Comparison of ENCODE assay signal across 1 cellular context in genomic region chr16:19005561-19006445, GRCh38.
TF ChIP-seq lines count a peak whose summit lies in the region.

No MANE protein-coding gene starts in this region.

TF ChIP-seq in HepG2, 621 proteins besides CTCF, POLR2A, EP300 and RAD21 (continued from another document and continues in another):
- TF ChIP-seq MEIS2 (CRISPR knock-in tag; IDR thresholded peaks at IDR 0.05) (peak; percentile 93), JUN (CRISPR knock-in tag; IDR thresholded peaks at IDR 0.05) (peak; percentile 66; the same call in 1 of the 2 replicates), ARID4A (CRISPR knock-in tag; IDR thresholded peaks at IDR 0.05; ENCODE audit: borderline replicate concordance) (peak; percentile 96), ZC3H4 (CRISPR knock-in tag; IDR thresholded peaks at IDR 0.05; ENCODE audit: borderline replicate concordance) (no peak), RELA (CRISPR knock-in tag; IDR thresholded peaks at IDR 0.05) (peak; percentile 74; the same call in 1 of the 2 replicates), XBP1 (CRISPR knock-in tag; IDR thresholded peaks at IDR 0.05) (no peak), KDM5A (IDR thresholded peaks at IDR 0.05; ENCODE audit: borderline replicate concordance, low read length) (peak; percentile 41; the same call in 1 of the 2 replicates), ZNF784 (CRISPR knock-in tag; IDR thresholded peaks at IDR 0.05; ENCODE audit: borderline replicate concordance) (no peak), DR1 (CRISPR knock-in tag; IDR thresholded peaks at IDR 0.05) (no peak), NFYB (CRISPR knock-in tag; IDR thresholded peaks at IDR 0.05) (peak; percentile 72), NFAT5 (CRISPR knock-in tag; IDR thresholded peaks at IDR 0.05) (0 out of 2 replicates have a peak, but pooled peaks have one; percentile 11), TEAD3 (CRISPR knock-in tag; optimal IDR thresholded peaks at IDR 0.05; ENCODE audit: borderline replicate concordance) (peak; percentile 92), ZNF75D (CRISPR knock-in tag; IDR thresholded peaks at IDR 0.05; ENCODE audit: borderline replicate concordance) (no peak), IRF2 (CRISPR knock-in tag; IDR thresholded peaks at IDR 0.05) (peak; percentile 70; the same call in 1 of the 2 replicates), ARNT2 (CRISPR knock-in tag; IDR thresholded peaks at IDR 0.05; ENCODE audit: low read depth) (peak; percentile 75; the same call in 1 of the 2 replicates), AGO1 (IDR thresholded peaks at IDR 0.05; ENCODE audit: low read depth, low read length, poor library complexity, severe bottlenecking) (no peak), HNF4G (IDR thresholded peaks at IDR 0.05; ENCODE audit: borderline replicate concordance, low read depth, low read length) (no peak), HNF4G (CRISPR knock-in tag; IDR thresholded peaks at IDR 0.05; ENCODE audit: borderline replicate concordance, low read depth) (peak; percentile 79; the same call in 1 of the 2 replicates), BCL6 (CRISPR knock-in tag; IDR thresholded peaks at IDR 0.05) (peak; percentile 91), ONECUT2 (CRISPR knock-in tag; IDR thresholded peaks at IDR 0.05) (no peak), MIER3 (CRISPR knock-in tag; IDR thresholded peaks at IDR 0.05; ENCODE audit: borderline replicate concordance) (peak; percentile 71; the same call in 1 of the 2 replicates), ZNF362 (CRISPR knock-in tag; IDR thresholded peaks at IDR 0.05; ENCODE audit: borderline replicate concordance) (peak; percentile 100), GRHL1 (CRISPR knock-in tag; conservative IDR thresholded peaks at IDR 0.05) (no peak), ZNF337 (CRISPR knock-in tag; IDR thresholded peaks at IDR 0.05; ENCODE audit: borderline replicate concordance, low read depth) (no peak), ZSCAN30 (CRISPR knock-in tag; IDR thresholded peaks at IDR 0.05) (no peak), RFXANK (CRISPR knock-in tag; IDR thresholded peaks at IDR 0.05) (peak; percentile 74; the same call in 1 of the 2 replicates), KMT2A (CRISPR knock-in tag; IDR thresholded peaks at IDR 0.05) (no peak), TMF1 (CRISPR knock-in tag; IDR thresholded peaks at IDR 0.05; ENCODE audit: low read depth) (no peak), FOSL1 (CRISPR knock-in tag; IDR thresholded peaks at IDR 0.05; ENCODE audit: borderline replicate concordance) (peak; percentile 47; the same call in 1 of the 2 replicates), RXRB (CRISPR knock-in tag; IDR thresholded peaks at IDR 0.05; ENCODE audit: borderline replicate concordance) (peak; percentile 96), RBM39 (IDR thresholded peaks at IDR 0.05; ENCODE audit: low read depth, low read length, poor library complexity, severe bottlenecking) (no peak), ZNF101 (CRISPR knock-in tag; IDR thresholded peaks at IDR 0.05; ENCODE audit: borderline replicate concordance, low read depth) (no peak), ZNF646 (CRISPR knock-in tag; IDR thresholded peaks at IDR 0.05) (no peak), HOXA3 (CRISPR knock-in tag; IDR thresholded peaks at IDR 0.05) (peak; percentile 91), MXD4 (CRISPR knock-in tag; IDR thresholded peaks at IDR 0.05) (peak; percentile 100), PCBP2 (optimal IDR thresholded peaks at IDR 0.05; ENCODE audit: low read depth, low read length, poor library complexity, severe bottlenecking) (no peak), POLR2AphosphoS2 (IDR thresholded peaks at IDR 0.05; ENCODE audit: low read depth, low read length) (no peak), SPEN (CRISPR knock-in tag; IDR thresholded peaks at IDR 0.05; ENCODE audit: low read depth) (peak; percentile 93; the same call in 1 of the 2 replicates), ZZZ3 (CRISPR knock-in tag; IDR thresholded peaks at IDR 0.05; ENCODE audit: borderline replicate concordance) (no peak), ZNF12 (CRISPR knock-in tag; IDR thresholded peaks at IDR 0.05) (no peak; the same call in 1 of the 2 replicates), ZBTB43 (CRISPR knock-in tag; conservative IDR thresholded peaks at IDR 0.05) (no peak; the same call in 1 of the 2 replicates), SATB2 (CRISPR knock-in tag; IDR thresholded peaks at IDR 0.05) (no peak)
